13 cellular contexts compared by ENCODE assay signal in the genomic region with DNA sequence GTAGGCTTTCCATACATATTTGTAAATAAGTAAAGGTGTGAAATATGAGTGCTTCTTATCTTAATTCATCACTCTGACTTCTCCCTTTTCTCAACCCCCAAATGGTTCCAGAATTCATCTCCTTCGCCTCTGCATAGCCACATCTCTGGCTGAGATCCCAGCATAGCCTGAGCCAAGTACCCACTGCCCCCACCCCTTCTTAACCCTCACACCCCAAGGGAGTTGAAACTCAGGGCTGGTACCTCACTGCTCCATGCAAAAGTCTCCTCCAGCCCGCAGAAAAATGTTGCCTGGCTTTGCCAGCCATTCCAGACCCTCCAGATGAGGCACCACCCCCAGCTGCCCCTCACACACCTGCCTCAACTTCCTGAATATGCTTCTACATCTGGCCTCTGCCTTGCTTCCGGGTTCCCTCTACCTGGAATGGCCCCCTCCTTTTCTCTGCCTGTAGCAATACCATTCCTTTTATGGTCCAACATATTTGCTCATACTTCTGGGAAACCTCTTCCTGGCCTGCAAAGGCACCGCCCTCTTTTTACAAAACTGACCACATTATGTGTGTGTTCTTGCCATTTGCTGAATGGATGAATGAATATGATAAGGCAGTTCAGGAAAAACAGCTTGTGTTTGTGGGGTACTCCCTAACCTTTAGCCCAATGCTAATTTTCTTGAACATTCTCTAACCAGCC.
DNase-seq lines count a peak whose midpoint lies in the region; ATAC-seq, FAIRE-seq and TF ChIP-seq lines count a peak whose summit lies in the region.
"Had no signal": no experiment of that assay in that cellular context is flagged by ENCODE, and none has a peak within 500 bp of the region (broad histone marks: within the 10 kb centered on the region; RNA-seq: fewer than 3 reads in every experiment).

No MANE protein-coding gene starts in this region.

- H3K4me1 ChIP-seq in astrocyte (ENCODE audit: insufficient read depth, low read length) (no peaks in the 10 kb centered on the region), testis (peaks cover 28% of the 10 kb centered on the region), aorta (ENCODE audit: control insufficient read depth in 1 of 2, insufficient read depth in 2 of 2, low read length in 2 of 2) (no peaks in the 10 kb centered on the region), mesenchymal stem cell (ENCODE audit: control insufficient read depth, insufficient read depth, low read depth, low read length) (peaks cover 4% of the 10 kb centered on the region)
- H3K4me1 ChIP-seq: right lobe of liver, suprapubic skin had no signal

- H2AFZ ChIP-seq in astrocyte (ENCODE audit: low read depth, low read length): no peak overlapping the region
- H2AFZ ChIP-seq in mesenchymal stem cell (ENCODE audit: low read depth, low read length): no peak overlapping the region

- H4K8ac ChIP-seq in mesenchymal stem cell (ENCODE audit: low read length): no peak overlapping the region

- H3K27me3 Mint-ChIP-seq in astrocyte (ENCODE audit: low read depth, unreplicated experiment): peaks cover 36% of the 10 kb centered on the region
- H3K27me3 Mint-ChIP-seq: activated naive CD8-positive, alpha-beta T cell treated with anti-CD3 and anti-CD28 coated beads, Interleukin-2, amount 10 ng/mL, durations not matched to agents 7 days and 5 days had no signal

- H3K27ac ChIP-seq in astrocyte (ENCODE audit: low read depth, low read length): no peak overlapping the region
- peak overlapping the region; percentile 34 to 77 for H3K27ac ChIP-seq in testis
- no peak overlapping the region for H3K27ac ChIP-seq in aorta (ENCODE audit: low read depth in 1 of 2, low read length in 2 of 2)
- H3K27ac ChIP-seq in mesenchymal stem cell (ENCODE audit: low read length, poor library complexity, severe bottlenecking): no peak overlapping the region
- H3K27ac ChIP-seq: right lobe of liver, suprapubic skin had no signal

- intact Hi-C loops in testis (cut with DNase I; ENCODE audit: low total_unique reads): no loop called here
- intact Hi-C loops in aorta (cut with DNase I): no loop called here

- no peak overlapping the region for H3K4ac ChIP-seq in mesenchymal stem cell (ENCODE audit: low read depth in 1 of 2, low read length in 2 of 2)

- TF ChIP-seq POLR2A in testis (IDR thresholded peaks at IDR 0.05): no peak

- DNase-seq in NCI-H1417 (lab: John Stamatoyannopoulos, UW): peak in 2 of 3 experiments; percentile 5 to 48
- DNase-seq in NCI-H1417 treated with DMSO at 0.1 percent for 48 hours (lab: John Stamatoyannopoulos, UW): no peak
- DNase-seq in astrocyte (ENCODE audit: low read depth): peak; percentile 36
- DNase-seq in kidney tubule cell (ENCODE audit: low spot score): peak; percentile 55
- peak; percentile 25 for DNase-seq in testis
- no peak for DNase-seq in aorta
- no peak for DNase-seq in mesenchymal stem cell
- DNase-seq: activated naive CD8-positive, alpha-beta T cell treated with anti-CD3 and anti-CD28 coated beads, Interleukin-2, amount 10 ng/mL, durations not matched to agents 7 days and 5 days; dermis blood vessel endothelial cell; right lobe of liver had no signal

- H3K9ac ChIP-seq in astrocyte (ENCODE audit: low read length) (no peak overlapping the region), mesenchymal stem cell (ENCODE audit: low read length) (no peak overlapping the region)

- no peaks in the 10 kb centered on the region for H4K20me1 ChIP-seq in astrocyte (ENCODE audit: insufficient read depth, low read length)

- H3K9me3 Mint-ChIP-seq in astrocyte (ENCODE audit: unreplicated experiment): peaks cover 2% of the 10 kb centered on the region
- H3K9me3 Mint-ChIP-seq: activated naive CD8-positive, alpha-beta T cell treated with anti-CD3 and anti-CD28 coated beads, Interleukin-2, amount 10 ng/mL, durations not matched to agents 7 days and 5 days had no signal

- H3K27ac Mint-ChIP-seq in astrocyte (ENCODE audit: unreplicated experiment): peak overlapping the region; percentile 42
- H3K27ac Mint-ChIP-seq: activated naive CD8-positive, alpha-beta T cell treated with anti-CD3 and anti-CD28 coated beads, Interleukin-2, amount 10 ng/mL, durations not matched to agents 7 days and 5 days had no signal

- peaks cover 2% of the 10 kb centered on the region for H3K36me3 Mint-ChIP-seq in astrocyte (ENCODE audit: low read depth, unreplicated experiment)
- H3K36me3 Mint-ChIP-seq: activated naive CD8-positive, alpha-beta T cell treated with anti-CD3 and anti-CD28 coated beads, Interleukin-2, amount 10 ng/mL, durations not matched to agents 7 days and 5 days had no signal

- H3K27me3 ChIP-seq in astrocyte (ENCODE audit: insufficient read depth, low read length) (no peaks in the 10 kb centered on the region), testis (no peaks in the 10 kb centered on the region), aorta (ENCODE audit: control insufficient read depth in 1 of 2, insufficient read depth in 2 of 2, low read length in 1 of 2) (no peaks in the 10 kb centered on the region), mesenchymal stem cell (ENCODE audit: control insufficient read depth in 1 of 2, insufficient read depth in 1 of 2, low read length in 2 of 2) (peaks cover 39 to 58% of the 10 kb centered on the region in 2 experiments)
- H3K27me3 ChIP-seq: right lobe of liver had no signal

- peak overlapping the region in 1 of 2 experiments; percentile 37 for H2BK12ac ChIP-seq in mesenchymal stem cell (ENCODE audit: low read length in 2 of 2)

- H3K18ac ChIP-seq in mesenchymal stem cell (ENCODE audit: low read depth in 1 of 2, low read length in 2 of 2): peak overlapping the region in 1 of 2 experiments; percentile 11

- no peak for FAIRE-seq in astrocyte (lab: Jason Lieb, UNC)

- TF ChIP-seq CTCF in astrocyte (IDR thresholded peaks at IDR 0.05; ENCODE audit: insufficient read depth, low read depth, low read length): no peak
- TF ChIP-seq CTCF in testis (IDR thresholded peaks at IDR 0.05): no peak

- H3K4me3 Mint-ChIP-seq in astrocyte (ENCODE audit: unreplicated experiment): peak overlapping the region; percentile 64
- H3K4me3 Mint-ChIP-seq: activated naive CD8-positive, alpha-beta T cell treated with anti-CD3 and anti-CD28 coated beads, Interleukin-2, amount 10 ng/mL, durations not matched to agents 7 days and 5 days had no signal

- 45 to 46% methylated on average over 4 of the region's 4 CpGs for WGBS in testis, 2 donors
- WGBS in aorta, 2 donors: 21 to 26% methylated on average over 4 of the region's 4 CpGs
- WGBS in mesenchymal stem cell: 73% methylated on average over 3 of the region's 4 CpGs

- H3K79me1 ChIP-seq in mesenchymal stem cell (replicated peaks; ENCODE audit: low read length, poor library complexity, severe bottlenecking): no peaks in the 10 kb centered on the region

- no peak overlapping the region for H2AK5ac ChIP-seq in mesenchymal stem cell (ENCODE audit: low read length, severe bottlenecking)

- H2BK15ac ChIP-seq in mesenchymal stem cell (ENCODE audit: low read depth, poor library complexity, severe bottlenecking): no peak overlapping the region

- H3K14ac ChIP-seq in mesenchymal stem cell (ENCODE audit: low read length in 2 of 2): no peak overlapping the region

- no peak for ATAC-seq in activated CD4-positive, CD25-positive, alpha-beta regulatory T cell treated with anti-CD3 and anti-CD28 coated beads, Interleukin-2, amount 50 U/mL, for 24 hours
- ATAC-seq in aorta (ENCODE audit: low FRiP score): no peak
- ATAC-seq: HCT116 had no signal

- no peak overlapping the region for H4K91ac ChIP-seq in mesenchymal stem cell (ENCODE audit: low read length)

- H3K4me3 ChIP-seq in astrocyte (ENCODE audit: insufficient read depth, low read depth, low read length) (no peak overlapping the region), testis (no peak overlapping the region), aorta (ENCODE audit: low read length in 2 of 2) (no peak overlapping the region), mesenchymal stem cell (ENCODE audit: insufficient read depth in 1 of 2, low read depth in 1 of 2, low read length in 2 of 2) (no peak overlapping the region)
- H3K4me3 ChIP-seq: right lobe of liver, suprapubic skin had no signal

- no peak overlapping the region for H2BK5ac ChIP-seq in mesenchymal stem cell (ENCODE audit: low read depth, low read length, poor library complexity, severe bottlenecking)

- H3K9me3 ChIP-seq in astrocyte (ENCODE audit: insufficient read depth, low read depth, low read length): no peaks in the 10 kb centered on the region
- no peaks in the 10 kb centered on the region for H3K9me3 ChIP-seq in testis
- no peaks in the 10 kb centered on the region for H3K9me3 ChIP-seq in aorta (ENCODE audit: control insufficient read depth, low read length)
- H3K9me3 ChIP-seq in mesenchymal stem cell (ENCODE audit: control insufficient read depth, low read length): no peaks in the 10 kb centered on the region
- H3K9me3 ChIP-seq: right lobe of liver, suprapubic skin had no signal

- H3K4me2 ChIP-seq in astrocyte (ENCODE audit: low read length) (no peak overlapping the region), mesenchymal stem cell (ENCODE audit: low read length, poor library complexity, severe bottlenecking) (no peak overlapping the region)

- H3K79me2 ChIP-seq in astrocyte (ENCODE audit: insufficient read depth, low read length): no peaks in the 10 kb centered on the region

- no peak overlapping the region for H3K23ac ChIP-seq in mesenchymal stem cell (ENCODE audit: low read length in 2 of 2)

- H3K36me3 ChIP-seq in astrocyte (ENCODE audit: insufficient read depth, low read length) (no peaks in the 10 kb centered on the region), testis (ENCODE audit: low read depth, missing control alignments) (no peaks in the 10 kb centered on the region), aorta (ENCODE audit: control insufficient read depth in 1 of 2, insufficient read depth in 2 of 2, low read length in 1 of 2) (no peaks in the 10 kb centered on the region), mesenchymal stem cell (ENCODE audit: control insufficient read depth in 1 of 2, insufficient read depth in 2 of 2, low read depth in 1 of 2, low read length in 2 of 2) (no peaks in the 10 kb centered on the region)
- H3K36me3 ChIP-seq: right lobe of liver, suprapubic skin had no signal

- H2BK120ac ChIP-seq in mesenchymal stem cell (ENCODE audit: low read depth, low read length): no peak overlapping the region

- peaks cover 20% of the 10 kb centered on the region for H3K4me1 Mint-ChIP-seq in astrocyte (ENCODE audit: low read depth, unreplicated experiment)
- H3K4me1 Mint-ChIP-seq: activated naive CD8-positive, alpha-beta T cell treated with anti-CD3 and anti-CD28 coated beads, Interleukin-2, amount 10 ng/mL, durations not matched to agents 7 days and 5 days had no signal

Comparison
In these comparisons a context has a peak if more than half of its experiments do, and no peak if none do; other contexts are left out.
1. DNase-seq: peak in NCI-H1417 (2 of 3), astrocyte (single experiment), kidney tubule cell (single experiment) and testis (single experiment); none in NCI-H1417 treated with DMSO at 0.1 percent for 48 hours (single experiment), aorta (0 of 2) and mesenchymal stem cell (single experiment).
2. H3K27ac ChIP-seq: peak in testis (2 of 2); none in astrocyte (single experiment), aorta (0 of 2) and mesenchymal stem cell (single experiment).